In the genomic region with DNA sequence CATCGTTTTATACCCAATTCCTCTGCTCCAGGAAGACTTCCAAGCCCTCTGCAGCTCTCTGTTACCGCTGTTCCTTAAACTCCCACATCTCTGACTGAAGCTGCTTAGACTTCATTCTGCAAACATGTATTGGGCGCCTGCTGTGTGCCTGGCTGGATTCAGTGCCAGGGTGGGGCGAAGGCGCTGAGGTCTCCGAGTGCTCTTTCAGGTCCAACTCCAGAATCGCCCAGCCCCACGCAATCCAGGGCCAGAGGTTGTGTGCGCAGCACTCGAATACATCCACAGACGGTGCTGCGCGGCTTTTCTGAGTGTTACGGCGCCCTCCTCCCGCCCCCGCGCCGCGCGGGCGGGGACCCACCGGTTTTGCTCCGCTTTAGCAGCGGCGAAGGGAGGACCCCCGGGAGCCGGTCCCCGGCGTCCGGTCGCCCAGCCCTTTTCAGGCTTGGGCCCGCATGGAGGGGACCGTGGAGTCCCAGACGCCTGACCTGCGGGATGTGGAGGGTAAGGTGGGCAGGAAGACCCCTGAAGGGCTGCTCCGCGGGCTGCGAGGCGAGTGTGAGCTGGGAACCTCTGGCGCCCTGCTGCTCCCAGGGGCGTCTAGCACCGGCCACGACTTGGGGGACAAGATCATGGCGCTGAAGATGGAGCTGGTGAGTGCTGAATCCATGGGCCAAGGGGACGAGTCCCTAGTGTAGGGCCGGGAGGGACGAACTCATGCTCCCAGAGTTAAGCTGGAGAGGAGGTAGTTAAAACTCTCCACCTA, we compare ENCODE assay signal across 8 cellular contexts. TPM values are rescaled to one million over a fixed set of nuclear protein-coding genes. Genes with fewer than 3 reads are reported as not detected.
DNase-seq lines count a peak whose midpoint lies in the region; ATAC-seq and TF ChIP-seq lines count a peak whose summit lies in the region.

Gene LURAP1 (plus strand): TSS at position 360 of the 763 bp plus-strand sequence. CDS start 93 bp downstream, at position 453.

- H3K9me2 ChIP-seq in MM.1S (replicated peaks; ENCODE audit: insufficient read depth, low read length) = no peaks in the 10 kb centered on the region

- no peaks in the 10 kb centered on the region for H3K27me3 Mint-ChIP-seq in Caco-2 (ENCODE audit: insufficient read depth, unreplicated experiment)

- DNase-seq in Caco-2 = peak in 1 of 2 experiments; percentile 29
- no peak for DNase-seq in MM.1S
- peak; percentile 75 for DNase-seq in activated CD8-positive, alpha-beta memory T cell treated with anti-CD3 and anti-CD28 coated beads, Interleukin-2, amount 50 U/mL, for 48 hours
- peak; percentile 72 for DNase-seq in midbrain (lab: John Stamatoyannopoulos, UW)
- peak; percentile 27 for DNase-seq in stimulated activated naive CD4-positive, alpha-beta T cell treated with Interleukin-2 at 50 U/mL for 16 hours (lab: John Stamatoyannopoulos, UW)

- H3K27ac Mint-ChIP-seq in Caco-2 (ENCODE audit: unreplicated experiment) = no peak within 1 kb of the TSS

- no peak within 1 kb of the TSS; the same call in 1 of the 2 replicates for H3K9ac ChIP-seq in MM.1S (ENCODE audit: low read length)

- H3K36me3 ChIP-seq in Caco-2 (ENCODE audit: control insufficient read depth, insufficient read depth, low read length) (no peaks in the 10 kb centered on the region), MM.1S (replicated peaks; ENCODE audit: insufficient read depth, low read length) (no peaks in the 10 kb centered on the region)

- no peaks in the 10 kb centered on the region for H3K27me3 ChIP-seq in Caco-2 (replicated peaks; ENCODE audit: control insufficient read depth, insufficient read depth, low read length)
- H3K27me3 ChIP-seq in MM.1S (replicated peaks; ENCODE audit: insufficient read depth, low read length) = no peaks in the 10 kb centered on the region

- intact Hi-C loops in Caco-2 (cut with micrococcal nuclease; ENCODE audit: unreplicated experiment) = no loop called here

- H3K4me1 ChIP-seq in Caco-2 = no peaks in the 10 kb centered on the region
- H3K4me1 ChIP-seq in MM.1S (ENCODE audit: low read length) = no peaks in the 10 kb centered on the region

- H3K4me3 ChIP-seq in Caco-2 (ENCODE audit: low read depth, low read length) = peak within 1 kb of the TSS; percentile 19
- H3K4me3 ChIP-seq in MM.1S (ENCODE audit: low read length) = peak within 1 kb of the TSS; percentile 33

- peak within 1 kb of the TSS; percentile 70 for H3K4me3 Mint-ChIP-seq in Caco-2 (ENCODE audit: unreplicated experiment)

- ATAC-seq in esophagus mucosa (peak; percentile 38), GM21528 (IDR thresholded peaks at IDR 0.05; ENCODE audit: low FRiP score, unreplicated experiment) (no peak), GM18517 (IDR thresholded peaks at IDR 0.05; ENCODE audit: unreplicated experiment) (no peak)

- no peaks in the 10 kb centered on the region for H3K9me3 ChIP-seq in Caco-2
- H3K9me3 ChIP-seq in MM.1S (replicated peaks; ENCODE audit: insufficient read depth, low read length) = no peaks in the 10 kb centered on the region

- no peak for TF ChIP-seq CTCF in Caco-2 (IDR thresholded peaks at IDR 0.05; ENCODE audit: insufficient read depth in 1 of 2, low read depth in 1 of 2, low read length in 1 of 2, severe bottlenecking in 1 of 2, unreplicated experiment in 1 of 2)
- TF ChIP-seq CTCF in MM.1S (IDR thresholded peaks at IDR 0.05; ENCODE audit: low read length) = no peak

- H3K4me1 Mint-ChIP-seq in Caco-2 (ENCODE audit: low read depth, unreplicated experiment) = no peaks in the 10 kb centered on the region

- CTCF ChIA-PET in Caco-2 (lab: Charles Lee) = interaction anchor here (0.7 to 1.5 kb wide), 2 partner anchors 18 to 20 kb away, joined by 3 to 4 read pairs; no protein-coding TSS in a partner anchor

- H3K9me3 Mint-ChIP-seq in Caco-2 (ENCODE audit: unreplicated experiment) = no peaks in the 10 kb centered on the region

- BruUV-seq in Caco-2 (replicated peaks; lab: Mats Ljungman, UMichigan) = no TSS peak

- POLR2A ChIA-PET in Caco-2 (lab: Charles Lee) = interaction anchor here (0.5 to 0.6 kb wide), 3 partner anchors 17 to 607 kb away, joined by 3 to 7 read pairs (median 4); partner anchors contain the start of gene RAD54L

- H3K36me3 Mint-ChIP-seq in Caco-2 (ENCODE audit: insufficient read depth, unreplicated experiment) = no peaks in the 10 kb centered on the region

- H4K20me1 ChIP-seq in MM.1S (ENCODE audit: insufficient read depth, low read length) = no peaks in the 10 kb centered on the region

- H3K79me2 ChIP-seq in MM.1S (ENCODE audit: low read length) = no peaks in the 10 kb centered on the region

- peak within 1 kb of the TSS; percentile 94 for H3K4me2 ChIP-seq in MM.1S (ENCODE audit: low read depth, low read length)

- peak within 1 kb of the TSS; percentile 82 for H2AFZ ChIP-seq in MM.1S (ENCODE audit: low read length)

- H3F3A ChIP-seq in MM.1S (ENCODE audit: insufficient read depth, low read length) = 0 out of 2 replicates have a peak, but pooled peaks cover 4% of the 10 kb centered on the region

- no peak within 1 kb of the TSS for H3K27ac ChIP-seq in MM.1S (ENCODE audit: low read length)

RNA-seq across cellular contexts. Expression of gene LURAP1, which starts in this region (rescaled TPM):
- total RNA-seq in Caco-2 (2022) (not detected in 2 replicates), esophagus mucosa (1.7 TPM)
